Comparison of ENCODE assay signal across 27 cellular contexts in genomic region chr2:236394571-236394970, GRCh38.
"Had no signal": no experiment of that assay in that cellular context is flagged by ENCODE, and none has a peak within 500 bp of the region (broad histone marks: within the 10 kb centered on the region; RNA-seq: fewer than 3 reads in every experiment).

No MANE protein-coding gene starts in this region.

- H3K4me3 ChIP-seq: dorsolateral prefrontal cortex, gastroesophageal sphincter, heart right ventricle, lower lobe of right lung, smooth muscle cell, suprapubic skin, transverse colon, upper lobe of right lung, uterus had no signal

- H3K27me3 Mint-ChIP-seq: progenitor cell of endocrine pancreas; stimulated activated naive CD8-positive, alpha-beta T cell treated with anti-CD3 and anti-CD28 coated beads, Interleukin-15, amount 100 ng/mL, for 72 hours had no signal

- H3K4me3 Mint-ChIP-seq: immature natural killer cell; memory B cell; natural killer cell; stimulated activated naive CD8-positive, alpha-beta T cell treated with anti-CD3 and anti-CD28 coated beads, Interleukin-15, amount 100 ng/mL, for 72 hours had no signal

- H3K9me3 ChIP-seq: gastroesophageal sphincter, heart right ventricle, lower lobe of right lung, neutrophil, suprapubic skin, transverse colon, upper lobe of right lung, uterus had no signal

- H3K36me3 ChIP-seq: gastroesophageal sphincter, heart right ventricle, lower lobe of right lung, neutrophil, suprapubic skin, transverse colon, upper lobe of right lung, uterus had no signal

- H3K4me1 Mint-ChIP-seq: immature natural killer cell; memory B cell; natural killer cell; stimulated activated naive CD8-positive, alpha-beta T cell treated with anti-CD3 and anti-CD28 coated beads, Interleukin-15, amount 100 ng/mL, for 72 hours had no signal

- H3K27ac ChIP-seq: dorsolateral prefrontal cortex, gastroesophageal sphincter, heart right ventricle, lower lobe of right lung, neutrophil, parathyroid adenoma, suprapubic skin, transverse colon, upper lobe of right lung, uterus had no signal

- H3K9me3 Mint-ChIP-seq: immature natural killer cell; memory B cell; natural killer cell; stimulated activated naive CD8-positive, alpha-beta T cell treated with anti-CD3 and anti-CD28 coated beads, Interleukin-15, amount 100 ng/mL, for 72 hours had no signal

- ATAC-seq: gastroesophageal sphincter; heart right ventricle; left ventricle myocardium superior; lower lobe of right lung; natural killer cell; sciatic nerve; stimulated activated naive CD8-positive, alpha-beta T cell treated with anti-CD3 and anti-CD28 coated beads, Interleukin-15, amount 100 ng/mL, for 72 hours; upper lobe of right lung had no signal

- H3K27ac Mint-ChIP-seq: immature natural killer cell, memory B cell, natural killer cell, progenitor cell of endocrine pancreas had no signal

- H3K27me3 ChIP-seq: dorsolateral prefrontal cortex, transverse colon, upper lobe of right lung, uterus had no signal

- H3K4me1 ChIP-seq: gastroesophageal sphincter, heart right ventricle, lower lobe of right lung, parathyroid adenoma, suprapubic skin, transverse colon, upper lobe of right lung, uterus had no signal

- H3K36me3 Mint-ChIP-seq: immature natural killer cell, natural killer cell had no signal

- DNase-seq: cortex of kidney; dorsolateral prefrontal cortex; effector CD4-positive, alpha-beta T cell; foreskin fibroblast; heart right ventricle; hippocampal formation; immature natural killer cell; left ventricle myocardium superior; lower lobe of right lung; natural killer cell; stimulated activated CD4-positive, alpha-beta T cell treated with anti-CD3 and anti-CD28 coated beads, Interleukin-12 subunit alpha, Interleukin-12 subunit beta, amount 100 ng/mL, for 4 hours; stimulated activated CD4-positive, alpha-beta T cell treated with anti-CD3 and anti-CD28 coated beads, Interleukin-1b, Interleukin-23, amount 100 ng/mL, for 48 hours; stimulated activated CD4-positive, alpha-beta T cell treated with anti-CD3 and anti-CD28 coated beads, Interleukin-4, amount 100 ng/mL, for 1 hour; stimulated activated CD8-positive, alpha-beta memory T cell treated with anti-CD3 and anti-CD28 coated beads, Interleukin-4, amount 100 ng/mL, for 48 hours; stimulated activated naive CD4-positive, alpha-beta T cell; stimulated activated naive CD8-positive, alpha-beta T cell treated with anti-CD3 and anti-CD28 coated beads, Interleukin-15, amount 100 ng/mL, for 72 hours; transverse colon; upper lobe of right lung; uterus had no signal
